Comparison of ENCODE assay signal across 16 cellular contexts in genomic region chr3:145182196-145182911, GRCh38.
A peak's percentile ranks its signal among the peaks of the same experiment; 100 is the strongest.
DNase-seq lines count a peak whose midpoint lies in the region; ATAC-seq, FAIRE-seq and TF ChIP-seq lines count a peak whose summit lies in the region.
"Had no signal": no experiment of that assay in that cellular context is flagged by ENCODE, and none has a peak within 500 bp of the region (broad histone marks: within the 10 kb centered on the region; RNA-seq: fewer than 3 reads in every experiment).

No MANE protein-coding gene starts in this region.

- WGBS in A549 (ENCODE audit: missing lambda C conversion rate) = 15% methylated on average over 4 of the region's 4 CpGs
- 27% methylated on average over 4 of the region's 4 CpGs for WGBS in right lobe of liver (ENCODE audit: insufficient coverage, low coverage, low lambda C conversion rate, missing lambda C conversion rate)

- no peak overlapping the region for H3K4me3 Mint-ChIP-seq in T-helper 17 cell
- H3K4me3 Mint-ChIP-seq: activated naive CD4-positive, alpha-beta T cell treated with anti-CD3 and anti-CD28 coated beads, Interleukin-2, amount 50 U/mL, for 24 hours; H9 had no signal

- H3K4me3 ChIP-seq in A549 = peak overlapping the region; percentile 2; the same call in 1 of the 3 replicates
- no peak overlapping the region for H3K4me3 ChIP-seq in HAP-1
- H3K4me3 ChIP-seq in coronary artery = peak overlapping the region; percentile 31
- H3K4me3 ChIP-seq in right lobe of liver = peak overlapping the region; percentile 3 to 11 (median 9)

- H3K9me3 ChIP-seq in A549 (no peaks in the 10 kb centered on the region), HAP-1 (no peaks in the 10 kb centered on the region), right lobe of liver (no peaks in the 10 kb centered on the region), T-helper 17 cell (ENCODE audit: control insufficient read depth, low read length, poor library complexity, severe bottlenecking) (no peaks in the 10 kb centered on the region)

- DNase-seq in A549 (ENCODE audit: low read depth in 1 of 2, low spot score in 1 of 2) (no peak), HAP-1 (ENCODE audit: low spot score in 2 of 2) (peak; percentile 24 to 98), coronary artery (ENCODE audit: low spot score) (no peak), right lobe of liver (no peak), posterior vena cava (ENCODE audit: low spot score) (no peak), HUDEP-2 (lab: John Stamatoyannopoulos, UW; ENCODE audit: unreplicated experiment in 76 of 76) (no peak), omental fat pad (ENCODE audit: low spot score) (no peak), T-helper 17 cell (no peak)
- DNase-seq: DMS79; H9; MV-4-11; NCI-H446; SHP77; stimulated activated CD8-positive, alpha-beta memory T cell treated with anti-CD3 and anti-CD28 coated beads, Interleukin-4, amount 100 ng/mL, for 48 hours had no signal

- TF ChIP-seq POLR2A in A549 (IDR thresholded peaks at IDR 0.05; ENCODE audit: low read length) (no peak), right lobe of liver (IDR thresholded peaks at IDR 0.05) (no peak)

- no peaks in the 10 kb centered on the region for H3K36me3 ChIP-seq in HAP-1 (replicated peaks)
- no peaks in the 10 kb centered on the region for H3K36me3 ChIP-seq in right lobe of liver

- ATAC-seq in A549 (no peak), right lobe of liver (peak in 3 of 4 donors; percentile 40 to 60 (median 47)), omental fat pad (ENCODE audit: low FRiP score) (no peak), T-helper 17 cell (no peak)

- H3K4me2 ChIP-seq in A549 = peak overlapping the region; percentile 66

- no peak for TF ChIP-seq RAD21 in A549 (conservative IDR thresholded peaks at IDR 0.05 in 1 of 2, IDR thresholded peaks at IDR 0.05 in 1 of 2)

- no peaks in the 10 kb centered on the region for H3K27me3 ChIP-seq in HAP-1 (ENCODE audit: low read depth)
- no peaks in the 10 kb centered on the region for H3K27me3 ChIP-seq in right lobe of liver

- POLR2A ChIA-PET in A549 (lab: Yijun Ruan, JAX) = no interaction called here

- H3K4me1 ChIP-seq in A549 (0 out of 3 replicates have a peak, but pooled peaks cover 6% of the 10 kb centered on the region), HAP-1 (peaks cover 15% of the 10 kb centered on the region), right lobe of liver (no peaks in the 10 kb centered on the region)

- H3K27ac ChIP-seq in A549 (peak overlapping the region; percentile 2 to 10; a peak in 1 of 6 replicates), coronary artery (no peak overlapping the region), right lobe of liver (no peak overlapping the region)

- CTCF ChIA-PET in A549 (lab: Yijun Ruan, JAX) = no interaction called here

- FAIRE-seq in A549 (lab: Jason Lieb, UNC) = no peak
- FAIRE-seq: TTC549 had no signal

- no peak for TF ChIP-seq EP300 in A549 (IDR thresholded peaks at IDR 0.05)

- intact Hi-C loops in right lobe of liver (cut with DNase I) (no loop called here), posterior vena cava (cut with DNase I) (no loop called here)

- H3K36me3 Mint-ChIP-seq in T-helper 17 cell (ENCODE audit: low read depth) = no peaks in the 10 kb centered on the region
- H3K36me3 Mint-ChIP-seq: activated naive CD4-positive, alpha-beta T cell treated with anti-CD3 and anti-CD28 coated beads, Interleukin-2, amount 50 U/mL, for 24 hours had no signal

- no peaks in the 10 kb centered on the region for H3K27me3 Mint-ChIP-seq in T-helper 17 cell
- H3K27me3 Mint-ChIP-seq: activated naive CD4-positive, alpha-beta T cell treated with anti-CD3 and anti-CD28 coated beads, Interleukin-2, amount 50 U/mL, for 24 hours had no signal

- TF ChIP-seq CTCF in A549 (IDR thresholded peaks at IDR 0.05) (no peak), coronary artery (IDR thresholded peaks at IDR 0.05) (no peak), right lobe of liver (IDR thresholded peaks at IDR 0.05) (no peak), omental fat pad (IDR thresholded peaks at IDR 0.05) (no peak)

- no peak overlapping the region for H3K27ac Mint-ChIP-seq in T-helper 17 cell
- H3K27ac Mint-ChIP-seq: activated naive CD4-positive, alpha-beta T cell treated with anti-CD3 and anti-CD28 coated beads, Interleukin-2, amount 50 U/mL, for 24 hours had no signal

- no peaks in the 10 kb centered on the region for H3K4me1 Mint-ChIP-seq in T-helper 17 cell
- H3K4me1 Mint-ChIP-seq: activated naive CD4-positive, alpha-beta T cell treated with anti-CD3 and anti-CD28 coated beads, Interleukin-2, amount 50 U/mL, for 24 hours had no signal

- in situ Hi-C loops in HAP-1 (cut with MboI; ENCODE audit: low sequenced_read_pairs) = no loop called here

TF ChIP-seq in A549, 52 proteins besides CTCF, POLR2A, EP300 and RAD21:
- TF ChIP-seq EHMT2 (IDR thresholded peaks at IDR 0.05; ENCODE audit: low read depth) (no peak), ZSCAN20 (CRISPR knock-in tag; IDR thresholded peaks at IDR 0.05) (no peak), FOSB (CRISPR knock-in tag; IDR thresholded peaks at IDR 0.05) (no peak), CBX2 (IDR thresholded peaks at IDR 0.05; ENCODE audit: borderline replicate concordance, low read depth) (no peak), E2F6 (IDR thresholded peaks at IDR 0.05; ENCODE audit: borderline replicate concordance, low read depth) (no peak), MAFK (IDR thresholded peaks at IDR 0.05; ENCODE audit: partially characterized antibody) (no peak), RCOR1 (IDR thresholded peaks at IDR 0.05; ENCODE audit: low read depth, low read length) (no peak), MAZ (IDR thresholded peaks at IDR 0.05; ENCODE audit: borderline replicate concordance, low read depth, low read length) (no peak), RARB (CRISPR knock-in tag; IDR thresholded peaks at IDR 0.05) (no peak), CHD4 (IDR thresholded peaks at IDR 0.05; ENCODE audit: borderline replicate concordance) (no peak)
- TF ChIP-seq, protein P1, sequence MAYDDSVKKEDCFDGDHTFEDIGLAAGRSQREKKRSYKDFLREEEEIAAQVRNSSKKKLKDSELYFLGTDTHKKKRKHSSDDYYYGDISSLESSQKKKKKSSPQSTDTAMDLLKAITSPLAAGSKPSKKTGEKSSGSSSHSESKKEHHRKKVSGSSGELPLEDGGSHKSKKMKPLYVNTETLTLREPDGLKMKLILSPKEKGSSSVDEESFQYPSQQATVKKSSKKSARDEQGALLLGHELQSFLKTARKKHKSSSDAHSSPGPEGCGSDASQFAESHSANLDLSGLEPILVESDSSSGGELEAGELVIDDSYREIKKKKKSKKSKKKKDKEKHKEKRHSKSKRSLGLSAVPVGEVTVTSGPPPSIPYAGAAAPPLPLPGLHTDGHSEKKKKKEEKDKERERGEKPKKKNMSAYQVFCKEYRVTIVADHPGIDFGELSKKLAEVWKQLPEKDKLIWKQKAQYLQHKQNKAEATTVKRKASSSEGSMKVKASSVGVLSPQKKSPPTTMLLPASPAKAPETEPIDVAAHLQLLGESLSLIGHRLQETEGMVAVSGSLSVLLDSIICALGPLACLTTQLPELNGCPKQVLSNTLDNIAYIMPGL (CRISPR knock-in tag; IDR thresholded peaks at IDR 0.05; ENCODE audit: borderline replicate concordance) = no peak

Comparison
In these comparisons a context has a peak if more than half of its experiments do, and no peak if none do; other contexts are left out.
1. ATAC-seq: peak in right lobe of liver (3 of 4); none in A549 (0 of 2), omental fat pad (single experiment) and T-helper 17 cell (single experiment).
2. DNase-seq: peak in HAP-1 (2 of 2); none in A549 (0 of 2), coronary artery (single experiment), right lobe of liver (0 of 3), posterior vena cava (single experiment), HUDEP-2 (0 of 76), omental fat pad (single experiment) and T-helper 17 cell (0 of 3).
3. H3K27ac ChIP-seq: peak in A549 (2 of 2); none in coronary artery (0 of 2) and right lobe of liver (0 of 3).